ENCODE assay signal across 25 cellular contexts in genomic region chrX:3449287-3449686, GRCh38.
DNase-seq lines count a peak whose midpoint lies in the region; ATAC-seq and TF ChIP-seq lines count a peak whose summit lies in the region.
"Had no signal": no experiment of that assay in that cellular context is flagged by ENCODE, and none has a peak within 500 bp of the region (broad histone marks: within the 10 kb centered on the region; RNA-seq: fewer than 3 reads in every experiment).

No MANE protein-coding gene starts in this region.

- H4K8ac ChIP-seq in neuronal stem cell (ENCODE audit: low read depth, low read length): no peak overlapping the region

- no CpG with 5 or more reads among the region's 4 CpGs for WGBS in neuronal stem cell (ENCODE audit: extremely low coverage in 2 of 2, insufficient read length in 2 of 2, insufficient replicate concordance in 1 of 2), 2 donors

- peak overlapping the region; percentile 69 for H3K27ac ChIP-seq in subcutaneous abdominal adipose tissue (ENCODE audit: low read depth, low read length)
- H3K27ac ChIP-seq in neuronal stem cell (replicated peaks; ENCODE audit: low read length): no peak overlapping the region
- H3K27ac ChIP-seq: BLaER1 treated with 17β-estradiol and CSF1 and Interleukin-3, amounts not matched to agents 10 nM and 100 nM; colonic mucosa; neural progenitor cell; prostate gland; thyroid gland had no signal

- no peak overlapping the region for H4K91ac ChIP-seq in neuronal stem cell (ENCODE audit: low read depth, low read length, poor library complexity)

- no peak overlapping the region for H2BK15ac ChIP-seq in neuronal stem cell (ENCODE audit: low read length)

- no peak overlapping the region for H3K4me2 ChIP-seq in neuronal stem cell (ENCODE audit: insufficient read depth, low read length, poor library complexity, severe bottlenecking)
- H3K4me2 ChIP-seq: BLaER1 treated with 17β-estradiol and CSF1 and Interleukin-3, amounts not matched to agents 10 nM and 100 nM; neural progenitor cell had no signal

- ATAC-seq in HG02571 (IDR thresholded peaks at IDR 0.05; ENCODE audit: unreplicated experiment): no peak
- ATAC-seq: stimulated activated naive B cell treated with anti-CD40 and anti-IgM and Interleukin-4, amounts not matched to agents 10 μg/mL and 1 μg/mL and 100 μg/mL, for 72 hours had no signal

- H2BK5ac ChIP-seq in neuronal stem cell (ENCODE audit: low read length): no peak overlapping the region

- no peak overlapping the region for H3K18ac ChIP-seq in neuronal stem cell (ENCODE audit: low read length)

- H3K36me3 ChIP-seq in subcutaneous abdominal adipose tissue (ENCODE audit: control insufficient read depth in 5 of 5, insufficient read depth in 5 of 5, low read length in 5 of 5) (no peaks in the 10 kb centered on the region), neuronal stem cell (replicated peaks in 1 of 2; ENCODE audit: control insufficient read depth in 2 of 2, insufficient read depth in 2 of 2, low read length in 2 of 2) (no peaks in the 10 kb centered on the region)
- H3K36me3 ChIP-seq: BLaER1 treated with 17β-estradiol and CSF1 and Interleukin-3, amounts not matched to agents 10 nM and 100 nM; colonic mucosa; neural progenitor cell; prostate gland; thyroid gland had no signal

- DNase-seq in NOMO-1 (lab: John Stamatoyannopoulos, UW; ENCODE audit: unreplicated experiment in 2 of 2) (peak; percentile 25 to 77), NOMO-1 treated with dmso at 0.1 percent for 144 hours (lab: John Stamatoyannopoulos, UW; ENCODE audit: unreplicated experiment) (no peak), amniotic epithelial cell (ENCODE audit: low read depth) (peak; percentile 13), fibroblast of villous mesenchyme (ENCODE audit: low read depth) (peak; percentile 30), neuronal stem cell (ENCODE audit: low spot score) (no peak), inferior parietal cortex (ENCODE audit: extremely low spot score) (no peak)
- DNase-seq: 8988T; activated CD4-positive, alpha-beta T cell treated with anti-CD3 and anti-CD28 coated beads, Interleukin-2, amount 50 U/mL, for 48 hours; activated CD4-positive, CD25-positive, alpha-beta regulatory T cell; activated effector memory CD4-positive, alpha-beta T cell treated with anti-CD3 and anti-CD28 coated beads, Interleukin-2, amount 50 U/mL, for 16 hours; colonic mucosa; foreskin melanocyte; H7; NCI-H146; NCI-H510A treated with DMSO at 0.1 percent for 48 hours; NK-92 treated with Interleukin-12 subunit alpha and Interleukin-12 subunit beta, amount 100 ng/mL, for 24 hours; small intestine; stimulated activated CD4-positive, alpha-beta T cell treated with anti-CD3 and anti-CD28 coated beads, Interleukin-2, amount 100 ng/mL, for 48 hours; stimulated activated naive B cell treated with anti-CD40 and anti-IgM and Interleukin-4, amounts not matched to agents 10 μg/mL and 1 μg/mL and 100 μg/mL, for 72 hours; thyroid gland had no signal

- H3K4ac ChIP-seq in neuronal stem cell (ENCODE audit: low read length): no peak overlapping the region

- no peak overlapping the region for H3K23ac ChIP-seq in neuronal stem cell (ENCODE audit: low read depth, low read length, poor library complexity)

- H3K9ac ChIP-seq in subcutaneous abdominal adipose tissue (ENCODE audit: low read length in 5 of 5) (peak overlapping the region in 1 of 5 donors; percentile 79), neuronal stem cell (ENCODE audit: low read depth, low read length, poor library complexity) (no peak overlapping the region)
- H3K9ac ChIP-seq: BLaER1 treated with 17β-estradiol and CSF1 and Interleukin-3, amounts not matched to agents 10 nM and 100 nM; neural progenitor cell had no signal

- H3K27me3 ChIP-seq in subcutaneous abdominal adipose tissue (ENCODE audit: control insufficient read depth in 5 of 5, insufficient read depth in 4 of 5, low read length in 5 of 5): no peaks in the 10 kb centered on the region
- H3K27me3 ChIP-seq in neuronal stem cell (ENCODE audit: control insufficient read depth in 3 of 3, insufficient read depth in 3 of 3, low read depth in 1 of 3, low read length in 3 of 3): no peaks in the 10 kb centered on the region
- H3K27me3 ChIP-seq: BLaER1 treated with 17β-estradiol and CSF1 and Interleukin-3, amounts not matched to agents 10 nM and 100 nM; colonic mucosa; neural progenitor cell; thyroid gland had no signal

- H2BK12ac ChIP-seq in neuronal stem cell (ENCODE audit: low read length): no peak overlapping the region

- no peak overlapping the region for H2AK5ac ChIP-seq in neuronal stem cell (ENCODE audit: low read depth, low read length)

- H3K79me1 ChIP-seq in neuronal stem cell (ENCODE audit: low read depth, low read length): no peaks in the 10 kb centered on the region

- peaks cover 0 to 3% (median 0%) of the 10 kb centered on the region in 5 donors for H3K9me3 ChIP-seq in subcutaneous abdominal adipose tissue (ENCODE audit: control insufficient read depth in 5 of 5, low read length in 5 of 5)
- no peaks in the 10 kb centered on the region for H3K9me3 ChIP-seq in neuronal stem cell (replicated peaks in 1 of 2; ENCODE audit: control insufficient read depth in 2 of 2, insufficient read depth in 1 of 2, low read depth in 1 of 2, low read length in 2 of 2)
- H3K9me3 ChIP-seq: colonic mucosa, prostate gland, thyroid gland had no signal

- H2BK120ac ChIP-seq in neuronal stem cell (ENCODE audit: low read depth, low read length): no peak overlapping the region

- TF ChIP-seq CTCF in fibroblast of villous mesenchyme (IDR thresholded peaks at IDR 0.05; ENCODE audit: insufficient read depth, low read depth, low read length): no peak

- H3K4me3 ChIP-seq in fibroblast of villous mesenchyme (ENCODE audit: low read depth, low read length) (no peak overlapping the region), subcutaneous abdominal adipose tissue (ENCODE audit: low read depth in 1 of 5, low read length in 5 of 5) (no peak overlapping the region), neuronal stem cell (ENCODE audit: low read length in 2 of 2) (no peak overlapping the region)
- H3K4me3 ChIP-seq: BLaER1 treated with 17β-estradiol and CSF1 and Interleukin-3, amounts not matched to agents 10 nM and 100 nM; colonic mucosa; neural progenitor cell; prostate gland; thyroid gland had no signal

- H3K14ac ChIP-seq in neuronal stem cell (ENCODE audit: low read length): no peak overlapping the region

- H3K4me1 ChIP-seq in subcutaneous abdominal adipose tissue (ENCODE audit: control insufficient read depth in 5 of 5, insufficient read depth in 5 of 5, low read length in 5 of 5) (peaks cover 7 to 61% (median 53%) of the 10 kb centered on the region in 5 donors), neuronal stem cell (ENCODE audit: control insufficient read depth in 2 of 2, insufficient read depth in 1 of 2, low read depth in 1 of 2, low read length in 2 of 2) (no peaks in the 10 kb centered on the region)
- H3K4me1 ChIP-seq: BLaER1 treated with 17β-estradiol and CSF1 and Interleukin-3, amounts not matched to agents 10 nM and 100 nM; colonic mucosa; neural progenitor cell; prostate gland; thyroid gland had no signal

- no peak overlapping the region for H2AFZ ChIP-seq in neuronal stem cell (ENCODE audit: low read length)
- H2AFZ ChIP-seq: neural progenitor cell had no signal

Comparison
In these comparisons a context has a peak if more than half of its experiments do, and no peak if none do; other contexts are left out.
1. DNase-seq: peak in NOMO-1 (2 of 2), amniotic epithelial cell (single experiment) and fibroblast of villous mesenchyme (single experiment); none in NOMO-1 treated with dmso at 0.1 percent for 144 hours (single experiment), neuronal stem cell (single experiment) and inferior parietal cortex (single experiment).